In genomic region chr9:96219615-96220257, GRCh38 we compare ENCODE assay signal across 7 cellular contexts.
A peak's percentile ranks its signal among the peaks of the same experiment; 100 is the strongest.
DNase-seq lines count a peak whose midpoint lies in the region; ATAC-seq and TF ChIP-seq lines count a peak whose summit lies in the region.

No MANE protein-coding gene starts in this region.

- no peak overlapping the region for H3K4me3 Mint-ChIP-seq in GM23338
- no peak overlapping the region for H3K4me3 Mint-ChIP-seq in activated CD4-positive, alpha-beta memory T cell treated with anti-CD3 and anti-CD28 coated beads for 36 hours

- H3K27ac ChIP-seq in GM23338 (ENCODE audit: low read depth): no peak overlapping the region
- H3K27ac ChIP-seq in esophagus muscularis mucosa (replicated peaks in 1 of 4): peak overlapping the region in 1 of 4 donors; percentile 10
- no peak overlapping the region for H3K27ac ChIP-seq in osteoblast (ENCODE audit: low read depth, low read length)

- peaks cover 18% of the 10 kb centered on the region for H3K27me3 ChIP-seq in GM23338 (ENCODE audit: insufficient read depth)
- H3K27me3 ChIP-seq in esophagus muscularis mucosa: peaks cover 0 to 13% (median 0%) of the 10 kb centered on the region in 4 donors
- H3K27me3 ChIP-seq in osteoblast (ENCODE audit: insufficient read depth, low read length): peaks cover 11% of the 10 kb centered on the region

- H3K36me3 ChIP-seq in GM23338 (ENCODE audit: insufficient read depth) (no peaks in the 10 kb centered on the region), esophagus muscularis mucosa (no peaks in the 10 kb centered on the region), osteoblast (ENCODE audit: insufficient read depth, low read length) (no peaks in the 10 kb centered on the region)

- H3K4me2 ChIP-seq in GM23338 (peak overlapping the region; percentile 64; the same call in 1 of the 2 replicates), osteoblast (ENCODE audit: insufficient read depth, low read length) (no peak overlapping the region)

- POLR2A ChIA-PET in activated CD4-positive, alpha-beta memory T cell treated with anti-CD3 and anti-CD28 coated beads for 36 hours (lab: Charles Lee): no interaction called here

- H3K36me3 Mint-ChIP-seq in GM23338 (ENCODE audit: low read depth): peaks cover 9% of the 10 kb centered on the region; the same call in 2 of the 3 replicates
- peaks cover 2% of the 10 kb centered on the region for H3K36me3 Mint-ChIP-seq in activated CD4-positive, alpha-beta memory T cell treated with anti-CD3 and anti-CD28 coated beads for 36 hours

- no peak for TF ChIP-seq EP300 in esophagus muscularis mucosa (IDR thresholded peaks at IDR 0.05)

- no peaks in the 10 kb centered on the region for H3K9me2 ChIP-seq in GM23338 (ENCODE audit: insufficient read depth)

- no peaks in the 10 kb centered on the region for H4K20me1 ChIP-seq in GM23338 (replicated peaks; ENCODE audit: insufficient read depth)
- no peaks in the 10 kb centered on the region for H4K20me1 ChIP-seq in osteoblast (ENCODE audit: insufficient read depth, low read length)

- no peak overlapping the region for H3K27ac Mint-ChIP-seq in GM23338
- no peak overlapping the region for H3K27ac Mint-ChIP-seq in activated CD4-positive, alpha-beta memory T cell treated with anti-CD3 and anti-CD28 coated beads for 36 hours

- H3K27me3 Mint-ChIP-seq in GM23338 (ENCODE audit: insufficient read depth, low read depth, poor library complexity): peaks cover 28% of the 10 kb centered on the region
- peaks cover 55% of the 10 kb centered on the region for H3K27me3 Mint-ChIP-seq in activated CD4-positive, alpha-beta memory T cell treated with anti-CD3 and anti-CD28 coated beads for 36 hours

- H3K79me2 ChIP-seq in GM23338 (replicated peaks; ENCODE audit: insufficient read depth): no peaks in the 10 kb centered on the region
- H3K79me2 ChIP-seq in osteoblast (ENCODE audit: insufficient read depth, low read length): no peaks in the 10 kb centered on the region

- no peak for TF ChIP-seq POLR2A in esophagus muscularis mucosa (IDR thresholded peaks at IDR 0.05; ENCODE audit: low read depth)

- H3K4me1 ChIP-seq in GM23338 (ENCODE audit: insufficient read depth): peaks cover 2% of the 10 kb centered on the region; the same call in 1 of the 2 replicates
- H3K4me1 ChIP-seq in esophagus muscularis mucosa: peaks cover 17 to 29% (median 28%) of the 10 kb centered on the region in 4 donors
- H3K4me1 ChIP-seq in osteoblast (ENCODE audit: insufficient read depth, low read length): peaks cover 8% of the 10 kb centered on the region

- peaks cover 12% of the 10 kb centered on the region for H3K9me3 Mint-ChIP-seq in GM23338
- peaks cover 9% of the 10 kb centered on the region for H3K9me3 Mint-ChIP-seq in activated CD4-positive, alpha-beta memory T cell treated with anti-CD3 and anti-CD28 coated beads for 36 hours

- WGBS in esophagus muscularis mucosa: 35% methylated on average over 21 of the region's 23 CpGs

- DNase-seq in GM23338 (ENCODE audit: low spot score): peak; percentile 71
- DNase-seq in activated CD4-positive, alpha-beta memory T cell treated with anti-CD3 and anti-CD28 coated beads for 36 hours: peak; percentile 50
- DNase-seq in esophagus muscularis mucosa (ENCODE audit: extremely low spot score): no peak
- no peak for DNase-seq in osteoblast (ENCODE audit: insufficient read length, low spot score, missing footprints)
- DNase-seq in LoVo (ENCODE audit: low spot score): no peak
- DNase-seq in NCI-H1417 (lab: John Stamatoyannopoulos, UW): no peak

- ATAC-seq in GM23338: peak; percentile 49
- ATAC-seq in GM18867 (IDR thresholded peaks at IDR 0.05; ENCODE audit: unreplicated experiment): no peak

- H3K4me3 ChIP-seq in GM23338 (peak overlapping the region; percentile 49; the same call in 1 of the 2 replicates), esophagus muscularis mucosa (peak overlapping the region in 3 of 4 donors; percentile 26 to 36 (median 34)), osteoblast (ENCODE audit: insufficient read depth, low read length) (no peak overlapping the region)

- peaks cover 15% of the 10 kb centered on the region for H3K4me1 Mint-ChIP-seq in GM23338
- H3K4me1 Mint-ChIP-seq in activated CD4-positive, alpha-beta memory T cell treated with anti-CD3 and anti-CD28 coated beads for 36 hours (ENCODE audit: low read depth): peaks cover 16% of the 10 kb centered on the region

- H3F3A ChIP-seq in GM23338 (replicated peaks; ENCODE audit: low read depth): no peaks in the 10 kb centered on the region

- intact Hi-C loops in activated CD4-positive, alpha-beta memory T cell treated with anti-CD3 and anti-CD28 coated beads for 36 hours (cut with micrococcal nuclease): loop anchor here (5.0 to 10.0 kb wide), 3 partner anchors 98 to 495 kb away; no protein-coding TSS in a partner anchor
- intact Hi-C loops in esophagus muscularis mucosa (cut with DNase I): loop anchor here (2.0 to 10.0 kb wide), 5 partner anchors 65 to 707 kb away; partner anchors contain the start of gene ERCC6L2

- H2AFZ ChIP-seq in GM23338 (peak overlapping the region; percentile 90), osteoblast (ENCODE audit: low read length) (no peak overlapping the region)

- TF ChIP-seq CTCF in GM23338 (conservative IDR thresholded peaks at IDR 0.05; ENCODE audit: low read depth in 2 of 2): peak; percentile 74 to 88
- TF ChIP-seq CTCF in esophagus muscularis mucosa (IDR thresholded peaks at IDR 0.05): peak; percentile 57 to 76 (median 70)
- peak; percentile 47 for TF ChIP-seq CTCF in osteoblast (IDR thresholded peaks at IDR 0.05; ENCODE audit: extremely low read depth, low read depth, low read length)

- H3K9me3 ChIP-seq in esophagus muscularis mucosa (peaks cover 0 to 4% (median 0%) of the 10 kb centered on the region in 4 donors), osteoblast (ENCODE audit: low read depth, low read length) (no peaks in the 10 kb centered on the region)

- CTCF ChIA-PET in activated CD4-positive, alpha-beta memory T cell treated with anti-CD3 and anti-CD28 coated beads for 36 hours (lab: Charles Lee): interaction anchor here (1.0 to 3.2 kb wide), 4 partner anchors 11 to 98 kb away, joined by 4 to 18 read pairs (median 4); no protein-coding TSS in a partner anchor

TF ChIP-seq in GM23338, 12 proteins besides CTCF, POLR2A, EP300 and RAD21:
- peak; percentile 31; the same call in 1 of the 2 replicates for TF ChIP-seq CREB1 (CRISPR knock-in tag; IDR thresholded peaks at IDR 0.05; ENCODE audit: low read depth)
- 0 out of 2 replicates have a peak, but pooled peaks have one; percentile 16 for TF ChIP-seq ZNF331 (CRISPR knock-in tag; IDR thresholded peaks at IDR 0.05; ENCODE audit: low read depth)
- TF ChIP-seq REST (IDR thresholded peaks at IDR 0.05; ENCODE audit: unreplicated experiment): no peak

Comparison
In these comparisons a context has a peak if more than half of its experiments do, and no peak if none do; other contexts are left out.
1. DNase-seq: peak in GM23338 (single experiment) and activated CD4-positive, alpha-beta memory T cell treated with anti-CD3 and anti-CD28 coated beads for 36 hours (single experiment); none in esophagus muscularis mucosa (single experiment), osteoblast (single experiment), LoVo (single experiment) and NCI-H1417 (0 of 3).
2. Peak in every context shown above with its lines, with median percentiles within 50 percentile points of each other: CTCF ChIP-seq.